ENCODE assay signal across 25 cellular contexts in the genomic region with DNA sequence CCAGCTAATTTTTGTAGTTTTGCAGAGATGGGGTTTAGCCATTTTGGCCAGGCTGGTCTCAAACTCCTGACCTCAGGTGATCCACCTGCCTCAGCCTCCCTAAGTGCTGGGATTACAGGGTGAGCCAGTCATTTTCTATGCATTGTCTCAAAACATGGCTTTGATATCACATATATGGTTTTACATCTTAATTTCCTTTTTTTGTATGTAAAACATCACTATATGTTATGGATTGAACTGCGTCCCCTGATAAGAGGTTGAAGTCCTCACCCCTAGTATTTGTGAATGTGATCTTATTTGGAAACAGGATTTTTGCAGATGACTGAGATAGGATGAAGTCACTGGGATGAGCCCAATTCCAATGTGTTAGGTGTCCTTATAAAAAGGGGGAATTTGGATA.
"Had no signal": no experiment of that assay in that cellular context is flagged by ENCODE, and none has a peak within 500 bp of the region (broad histone marks: within the 10 kb centered on the region; RNA-seq: fewer than 3 reads in every experiment).

No MANE protein-coding gene starts in this region.

- H3K27ac Mint-ChIP-seq: dendritic cell treated with granulocyte-macrophage colony-stimulating factor and Interleukin-4, amounts not matched to agents 40 ng/mL and 50 ng/mL, for 4 days; effector memory CD8-positive, alpha-beta T cell; endodermal cell had no signal

- H3K27ac ChIP-seq: colonic mucosa, coronary artery, dorsolateral prefrontal cortex, epithelial cell of prostate, esophagus muscularis mucosa, esophagus squamous epithelium, foreskin keratinocyte, gastrocnemius medialis, gastroesophageal sphincter, heart left ventricle, heart right ventricle, hepatocyte had no signal

- H3K9me3 Mint-ChIP-seq: dendritic cell treated with granulocyte-macrophage colony-stimulating factor and Interleukin-4, amounts not matched to agents 40 ng/mL and 50 ng/mL, for 4 days had no signal

- H3K4me1 Mint-ChIP-seq: endodermal cell had no signal

- H3K4me2 ChIP-seq: hepatocyte had no signal

- H3K79me2 ChIP-seq: hepatocyte had no signal

- ATAC-seq: effector memory CD8-positive, alpha-beta T cell; esophagus mucosa; foreskin keratinocyte; gastrocnemius medialis; gastroesophageal sphincter; heart left ventricle; heart right ventricle had no signal

- H3K36me3 ChIP-seq: colonic mucosa, esophagus muscularis mucosa, esophagus squamous epithelium, gastrocnemius medialis, gastroesophageal sphincter, heart left ventricle, heart right ventricle had no signal

- H3K27me3 ChIP-seq: colonic mucosa, dorsolateral prefrontal cortex, esophagus muscularis mucosa, esophagus squamous epithelium, foreskin keratinocyte, gastrocnemius medialis, gastroesophageal sphincter, heart left ventricle, heart right ventricle, hepatocyte had no signal

- H3K4me3 Mint-ChIP-seq: dendritic cell treated with granulocyte-macrophage colony-stimulating factor and Interleukin-4, amounts not matched to agents 40 ng/mL and 50 ng/mL, for 4 days; effector memory CD8-positive, alpha-beta T cell; endodermal cell had no signal

- DNase-seq: colonic mucosa; cortex of kidney; dermis blood vessel endothelial cell; dorsolateral prefrontal cortex; effector CD4-positive, alpha-beta T cell; effector CD8-positive, alpha-beta T cell; effector memory CD4-positive, alpha-beta T cell; effector memory CD8-positive, alpha-beta T cell; endodermal cell; erythroblast; esophagus squamous epithelium; foreskin fibroblast; foreskin keratinocyte; foreskin melanocyte; gastrocnemius medialis; glutamatergic neuron; heart left ventricle; heart right ventricle had no signal

- H3K4me3 ChIP-seq: colonic mucosa, coronary artery, dorsolateral prefrontal cortex, esophagus muscularis mucosa, esophagus squamous epithelium, gastrocnemius medialis, gastroesophageal sphincter, heart left ventricle, heart right ventricle, hepatocyte had no signal

- H3K4me1 ChIP-seq: colonic mucosa, esophagus muscularis mucosa, esophagus squamous epithelium, foreskin keratinocyte, gastrocnemius medialis, gastroesophageal sphincter, heart left ventricle, heart right ventricle had no signal

- H3K27me3 Mint-ChIP-seq: dendritic cell treated with granulocyte-macrophage colony-stimulating factor and Interleukin-4, amounts not matched to agents 40 ng/mL and 50 ng/mL, for 4 days; effector memory CD8-positive, alpha-beta T cell had no signal

- H2AFZ ChIP-seq: hepatocyte had no signal
